In the genomic region with DNA sequence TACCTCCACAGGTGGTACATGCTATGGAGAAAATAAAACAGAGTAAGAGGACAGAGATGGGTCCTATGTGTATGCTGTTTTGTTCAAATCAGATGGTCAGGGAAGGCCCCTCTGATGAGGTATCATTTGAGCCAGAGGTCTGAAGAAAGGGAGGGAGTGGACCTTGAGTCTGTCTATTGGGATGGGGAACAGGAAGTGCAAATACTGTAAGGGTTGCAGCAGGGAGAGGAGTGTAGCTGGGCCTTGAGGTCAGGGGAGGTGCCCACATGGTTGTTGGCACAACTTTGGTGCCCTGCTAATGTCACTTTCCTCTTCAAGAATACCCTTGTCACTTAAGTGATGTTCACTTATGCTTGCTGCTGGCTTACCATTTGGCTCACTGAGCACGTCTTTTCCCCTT, we compare ENCODE assay signal across 1 cellular context.
TF ChIP-seq lines count a peak whose summit lies in the region.

No MANE protein-coding gene starts in this region.

TF ChIP-seq in H1, 55 proteins besides CTCF, POLR2A, EP300 and RAD21:
- TF ChIP-seq EGR1 (IDR thresholded peaks at IDR 0.05; ENCODE audit: borderline replicate concordance, low read depth, low read length) (no peak), TBP (IDR thresholded peaks at IDR 0.05; ENCODE audit: low read depth, low read length) (no peak), MAFK (IDR thresholded peaks at IDR 0.05; ENCODE audit: low read depth, low read length) (no peak), JUN (IDR thresholded peaks at IDR 0.05; ENCODE audit: low read depth, low read length) (no peak), SUZ12 (IDR thresholded peaks at IDR 0.05; ENCODE audit: low read length) (no peak), CTBP2 (IDR thresholded peaks at IDR 0.05; ENCODE audit: borderline replicate concordance, insufficient read depth, insufficient read length, low read length) (no peak), RXRA (IDR thresholded peaks at IDR 0.05; ENCODE audit: insufficient read depth, low read depth, low read length) (no peak), SIRT6 (IDR thresholded peaks at IDR 0.05; ENCODE audit: low read length) (no peak)
- TF ChIP-seq, protein P1, sequence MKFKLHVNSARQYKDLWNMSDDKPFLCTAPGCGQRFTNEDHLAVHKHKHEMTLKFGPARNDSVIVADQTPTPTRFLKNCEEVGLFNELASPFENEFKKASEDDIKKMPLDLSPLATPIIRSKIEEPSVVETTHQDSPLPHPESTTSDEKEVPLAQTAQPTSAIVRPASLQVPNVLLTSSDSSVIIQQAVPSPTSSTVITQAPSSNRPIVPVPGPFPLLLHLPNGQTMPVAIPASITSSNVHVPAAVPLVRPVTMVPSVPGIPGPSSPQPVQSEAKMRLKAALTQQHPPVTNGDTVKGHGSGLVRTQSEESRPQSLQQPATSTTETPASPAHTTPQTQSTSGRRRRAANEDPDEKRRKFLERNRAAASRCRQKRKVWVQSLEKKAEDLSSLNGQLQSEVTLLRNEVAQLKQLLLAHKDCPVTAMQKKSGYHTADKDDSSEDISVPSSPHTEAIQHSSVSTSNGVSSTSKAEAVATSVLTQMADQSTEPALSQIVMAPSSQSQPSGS (IDR thresholded peaks at IDR 0.05; ENCODE audit: low read length) = no peak
